12 cellular contexts compared by ENCODE assay signal in the genomic region with DNA sequence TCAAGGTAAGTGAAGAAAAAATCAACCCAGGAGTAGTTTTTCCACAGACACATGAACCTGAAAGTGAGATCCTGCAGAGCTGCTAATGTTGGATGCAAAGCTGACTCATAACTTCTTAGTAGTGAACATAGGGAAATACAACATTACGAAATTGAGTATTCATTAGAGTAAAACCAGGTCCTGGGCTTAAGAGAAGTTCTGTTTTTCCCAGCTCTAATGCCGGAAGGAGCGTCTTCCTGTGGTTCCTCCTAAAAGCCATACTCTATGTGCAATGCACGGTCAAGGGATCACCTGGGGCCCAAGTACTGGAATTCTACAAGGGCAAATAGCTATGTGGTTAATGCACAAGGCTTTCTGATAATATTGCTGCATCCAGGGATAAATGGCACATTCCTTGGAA.
A peak's percentile ranks its signal among the peaks of the same experiment; 100 is the strongest.
DNase-seq lines count a peak whose midpoint lies in the region; ATAC-seq and TF ChIP-seq lines count a peak whose summit lies in the region.
"Had no signal": no experiment of that assay in that cellular context is flagged by ENCODE, and none has a peak within 500 bp of the region (broad histone marks: within the 10 kb centered on the region; RNA-seq: fewer than 3 reads in every experiment).

No MANE protein-coding gene starts in this region.

- DNase-seq in activated T-cell treated with anti-CD3 and anti-CD28 coated beads, Interleukin-2, amount 50 U/mL, for 4 hours = no peak
- no peak for DNase-seq in activated T-cell treated with anti-CD3 and anti-CD28 coated beads for 4 hours
- DNase-seq in SIG-M5 treated with dmso at 0.1 percent for 504 hours (lab: John Stamatoyannopoulos, UW; ENCODE audit: unreplicated experiment) = peak; percentile 73
- peak; percentile 86 for DNase-seq in fibroblast of pulmonary artery (ENCODE audit: low read depth)
- no peak for DNase-seq in smooth muscle cell (lab: John Stamatoyannopoulos, UW; ENCODE audit: unreplicated experiment)
- DNase-seq in DMS153 (lab: John Stamatoyannopoulos, UW) = no peak
- DNase-seq in NCI-H1417 (lab: John Stamatoyannopoulos, UW) = no peak
- no peak for DNase-seq in activated CD4-positive, alpha-beta T cell treated with anti-CD3 and anti-CD28 coated beads for 4 hours
- DNase-seq: anterior cingulate cortex, NCI-H2029, RPMI8226 had no signal

- H3K79me2 ChIP-seq in smooth muscle cell (ENCODE audit: low read depth) = peaks cover 87% of the 10 kb centered on the region

- H3K9me3 Mint-ChIP-seq in activated T-cell treated with anti-CD3 and anti-CD28 coated beads, Interleukin-2, amount 50 U/mL, for 4 hours = no peaks in the 10 kb centered on the region

- H3K4me3 ChIP-seq in fibroblast of pulmonary artery (replicated peaks; ENCODE audit: low read depth, low read length) = no peak overlapping the region
- H3K4me3 ChIP-seq in smooth muscle cell = no peak overlapping the region
- H3K4me3 ChIP-seq: esophagus muscularis mucosa had no signal

- H3K4me1 ChIP-seq in smooth muscle cell (ENCODE audit: low read depth) = peaks cover 15% of the 10 kb centered on the region

- H3K4me3 Mint-ChIP-seq in activated T-cell treated with anti-CD3 and anti-CD28 coated beads, Interleukin-2, amount 50 U/mL, for 4 hours = no peak overlapping the region

- H3K9ac ChIP-seq in smooth muscle cell (ENCODE audit: low read depth) = peak overlapping the region; percentile 32

- peaks cover 71% of the 10 kb centered on the region for H4K20me1 ChIP-seq in smooth muscle cell (ENCODE audit: low read depth)

- WGBS in smooth muscle cell (ENCODE audit: low lambda C conversion rate) = 16% methylated on average over 4 of the region's 4 CpGs

- TF ChIP-seq CTCF in fibroblast of pulmonary artery (IDR thresholded peaks at IDR 0.05; ENCODE audit: low read length, missing control alignments) (no peak), smooth muscle cell (IDR thresholded peaks at IDR 0.05; ENCODE audit: borderline replicate concordance, insufficient read depth, poor library complexity, severe bottlenecking) (no peak)

- peaks cover 15% of the 10 kb centered on the region for H3F3A ChIP-seq in smooth muscle cell (ENCODE audit: low read depth)

- no peaks in the 10 kb centered on the region for H3K27me3 Mint-ChIP-seq in activated T-cell treated with anti-CD3 and anti-CD28 coated beads, Interleukin-2, amount 50 U/mL, for 4 hours (ENCODE audit: low read depth)

- H3K4me2 ChIP-seq in smooth muscle cell = peak overlapping the region; percentile 64

- H3K27ac ChIP-seq in smooth muscle cell (ENCODE audit: low read depth) = peak overlapping the region; percentile 85
- H3K27ac ChIP-seq: esophagus muscularis mucosa had no signal

- peaks cover 28% of the 10 kb centered on the region for H3K36me3 Mint-ChIP-seq in activated T-cell treated with anti-CD3 and anti-CD28 coated beads, Interleukin-2, amount 50 U/mL, for 4 hours (ENCODE audit: insufficient read depth)

- H2AFZ ChIP-seq in smooth muscle cell (ENCODE audit: low read depth) = no peak overlapping the region

- ATAC-seq in activated T-cell treated with anti-CD3 and anti-CD28 coated beads, Interleukin-2, amount 50 U/mL, for 4 hours = peak; percentile 33 to 51

- H3K4me1 Mint-ChIP-seq in activated T-cell treated with anti-CD3 and anti-CD28 coated beads, Interleukin-2, amount 50 U/mL, for 4 hours (ENCODE audit: low read depth) = peaks cover 80% of the 10 kb centered on the region

- no peaks in the 10 kb centered on the region for H3K9me3 ChIP-seq in smooth muscle cell (replicated peaks; ENCODE audit: low read depth)
- H3K9me3 ChIP-seq: esophagus muscularis mucosa had no signal

- H3K27me3 ChIP-seq in smooth muscle cell (ENCODE audit: low read depth) = no peaks in the 10 kb centered on the region
- H3K27me3 ChIP-seq: esophagus muscularis mucosa had no signal

- no peaks in the 10 kb centered on the region for H3K36me3 ChIP-seq in smooth muscle cell (ENCODE audit: low read depth)

Comparison
In these comparisons a context has a peak if more than half of its experiments do, and no peak if none do; other contexts are left out.
1. DNase-seq: peak in SIG-M5 treated with dmso at 0.1 percent for 504 hours (single experiment) and fibroblast of pulmonary artery (single experiment); none in activated T-cell treated with anti-CD3 and anti-CD28 coated beads, Interleukin-2, amount 50 U/mL, for 4 hours (single experiment), activated T-cell treated with anti-CD3 and anti-CD28 coated beads for 4 hours (single experiment), smooth muscle cell (single experiment), DMS153 (single experiment), NCI-H1417 (0 of 3) and activated CD4-positive, alpha-beta T cell treated with anti-CD3 and anti-CD28 coated beads for 4 hours (0 of 2).